In the genomic region with DNA sequence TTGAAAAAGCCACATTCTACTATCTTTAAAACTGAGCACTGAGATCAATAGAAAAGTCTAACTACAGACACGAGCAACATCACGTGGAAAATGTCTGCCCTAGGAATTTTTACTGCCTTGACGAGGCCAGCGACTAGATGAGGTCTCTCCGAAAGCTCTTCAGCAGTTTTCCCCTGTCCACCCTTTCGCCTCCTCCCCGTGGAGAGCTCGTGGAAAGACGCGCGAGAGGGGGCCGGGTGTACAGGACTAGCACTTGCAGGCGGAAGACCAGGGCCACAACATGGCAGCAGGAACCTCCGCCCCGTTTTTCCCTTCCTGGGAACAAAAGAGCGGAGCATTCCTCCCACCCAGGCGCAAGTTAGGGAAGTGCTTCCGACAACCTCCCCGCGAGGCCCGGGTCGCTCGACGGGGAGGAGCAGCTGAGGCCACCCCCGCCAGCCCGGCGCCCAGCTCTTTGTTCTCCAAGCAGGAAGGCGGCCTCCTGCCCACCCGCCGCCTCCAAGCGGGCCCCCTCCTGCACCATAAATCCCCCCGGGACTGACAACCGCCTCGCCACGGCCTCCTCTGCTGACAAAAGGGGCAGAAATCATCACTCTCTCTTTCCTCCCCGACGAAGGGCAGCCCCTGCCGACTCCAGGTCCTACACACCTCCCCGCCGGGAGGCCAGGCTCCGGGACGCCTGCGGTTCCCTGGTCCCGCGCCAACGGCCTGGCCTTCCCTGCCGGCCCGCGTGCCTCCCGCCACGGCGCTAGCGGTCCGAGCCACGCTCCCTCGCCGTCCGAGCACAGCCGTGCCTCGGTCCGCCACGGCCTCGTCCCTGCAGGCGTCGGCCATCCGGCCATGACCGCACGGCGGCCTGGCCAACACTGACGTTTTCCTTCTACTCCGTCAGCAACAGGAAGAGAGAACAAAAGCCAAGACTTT, we compare ENCODE assay signal across 8 cellular contexts. TPM values are rescaled to one million over a fixed set of nuclear protein-coding genes. Genes with fewer than 3 reads are reported as not detected.
DNase-seq lines count a peak whose midpoint lies in the region; ATAC-seq and TF ChIP-seq lines count a peak whose summit lies in the region.

No MANE protein-coding gene starts in this region.

- peak overlapping the region; percentile 98 for H3K27ac Mint-ChIP-seq in activated naive CD4-positive, alpha-beta T cell treated with anti-CD3 and anti-CD28 coated beads, Interleukin-2, amount 50 U/mL, for 24 hours

- 0 to 1% (median 1%) methylated on average over 63 to 71 of the region's 71 CpGs for WGBS in ovary, 3 donors
- 0% methylated on average over 68 of the region's 71 CpGs; no CpG with 5 or more reads in 1 of the 2 donors for WGBS in transverse colon (ENCODE audit: low coverage in 1 of 2), 2 donors

- TF ChIP-seq POLR2A in ovary (IDR thresholded peaks at IDR 0.05) = no peak
- peak; percentile 27 for TF ChIP-seq POLR2A in transverse colon (IDR thresholded peaks at IDR 0.05)

- intact Hi-C loops in Right ventricle myocardium superior (cut with DNase I) (loop anchor here (5.0 kb wide), 3 partner anchors 49 to 124 kb away; a partner anchor contains a TSS), ovary (cut with DNase I) (loop anchor here (2.0 to 10.0 kb wide), 5 partner anchors 39 to 125 kb away; a partner anchor contains a TSS), transverse colon (cut with DNase I; ENCODE audit: low total_unique reads) (loop anchor here (2.0 kb wide), 2 partner anchors 49 to 123 kb away; no protein-coding TSS in a partner anchor)

- peak overlapping the region; percentile 94 for H3K4me3 Mint-ChIP-seq in activated naive CD4-positive, alpha-beta T cell treated with anti-CD3 and anti-CD28 coated beads, Interleukin-2, amount 50 U/mL, for 24 hours

- H3K9me3 Mint-ChIP-seq in activated naive CD4-positive, alpha-beta T cell treated with anti-CD3 and anti-CD28 coated beads, Interleukin-2, amount 50 U/mL, for 24 hours = no peaks in the 10 kb centered on the region

- no peaks in the 10 kb centered on the region for H3K27me3 Mint-ChIP-seq in activated naive CD4-positive, alpha-beta T cell treated with anti-CD3 and anti-CD28 coated beads, Interleukin-2, amount 50 U/mL, for 24 hours

- H3K36me3 Mint-ChIP-seq in activated naive CD4-positive, alpha-beta T cell treated with anti-CD3 and anti-CD28 coated beads, Interleukin-2, amount 50 U/mL, for 24 hours = peaks cover 37% of the 10 kb centered on the region

- H3K9me3 ChIP-seq in ovary = no peaks in the 10 kb centered on the region
- no peaks in the 10 kb centered on the region for H3K9me3 ChIP-seq in transverse colon

- H3K27me3 ChIP-seq in ovary (no peaks in the 10 kb centered on the region), transverse colon (no peaks in the 10 kb centered on the region)

- peak; percentile 23 for ATAC-seq in HG03064 (IDR thresholded peaks at IDR 0.05; ENCODE audit: low read depth, unreplicated experiment)
- peak; percentile 40 for ATAC-seq in Right ventricle myocardium superior (ENCODE audit: poor library complexity)

- DNase-seq in DMS153 (lab: John Stamatoyannopoulos, UW) = peak; percentile 8
- DNase-seq in DMS153 treated with DMSO at 0.1 percent for 48 hours (lab: John Stamatoyannopoulos, UW; ENCODE audit: unreplicated experiment) = no peak
- peak; percentile 48 for DNase-seq in RPMI7951 (ENCODE audit: low read depth)
- peak; percentile 82 for DNase-seq in Right ventricle myocardium superior
- DNase-seq in ovary = peak; percentile 48 to 74 (median 66)
- peak; percentile 61 for DNase-seq in transverse colon

- in situ Hi-C loops in transverse colon (cut with MboI; ENCODE audit: low pct_ligation_motif_present in 1 of 4, low pct_unique_long_range_greater_than_20kb in 1 of 4, low sequenced_read_pairs in 3 of 4) = loop anchor here in 1 of 4 donors (10.0 kb wide), 1 partner anchor 47 kb away; a partner anchor contains a TSS

- H3K36me3 ChIP-seq in ovary = no peaks in the 10 kb centered on the region
- peaks cover 0 to 38% (median 20%) of the 10 kb centered on the region in 4 donors for H3K36me3 ChIP-seq in transverse colon

- peaks cover 5% of the 10 kb centered on the region for H3K4me1 ChIP-seq in ovary (ENCODE audit: insufficient read depth)
- H3K4me1 ChIP-seq in transverse colon = peaks cover 27 to 43% (median 31%) of the 10 kb centered on the region in 4 donors

- TF ChIP-seq CTCF in ovary (IDR thresholded peaks at IDR 0.05) = no peak
- peak in 1 of 5 experiments; percentile 16 for TF ChIP-seq CTCF in transverse colon (IDR thresholded peaks at IDR 0.05)

- H3K4me1 Mint-ChIP-seq in activated naive CD4-positive, alpha-beta T cell treated with anti-CD3 and anti-CD28 coated beads, Interleukin-2, amount 50 U/mL, for 24 hours = peaks cover 50% of the 10 kb centered on the region

- H3K27ac ChIP-seq in ovary (peak overlapping the region; percentile 86 to 96), transverse colon (peak overlapping the region; percentile 96 to 100 (median 98))

- H3K4me3 ChIP-seq in ovary (peak overlapping the region; percentile 99), transverse colon (peak overlapping the region; percentile 84 to 95 (median 91))

- no peak for TF ChIP-seq EP300 in ovary (IDR thresholded peaks at IDR 0.05)
- TF ChIP-seq EP300 in transverse colon (IDR thresholded peaks at IDR 0.05; ENCODE audit: low read depth) = no peak

RNA-seq across cellular contexts. Expression of a gene that starts 0.8 kb away (rescaled TPM):
- 645 and 752 TPM in 2 replicates for total RNA-seq in RPMI7951 (2014; rRNA removed; shearing (Covaris generic))
- total RNA-seq in Right ventricle myocardium superior (714 TPM), ovary (100 to 1,000 TPM; 206 to 761 (median 582) TPM), transverse colon (100 to 1,000 TPM; 357 to 482 (median 444) TPM)
- polyA plus RNA-seq in ovary = 100 to 1,000 TPM; 223 to 699 TPM

RNA-seq across cellular contexts. Expression of a gene that starts 50.0 kb away (rescaled TPM):
- total RNA-seq in RPMI7951 (2014; rRNA removed; shearing (Covaris generic)) = 29.1 and 43.0 TPM in 2 replicates
- total RNA-seq in Right ventricle myocardium superior (37.4 TPM), ovary (10 to 100 TPM; 27.8 to 69.4 (median 56.9) TPM), transverse colon (10 to 100 TPM; 13.7 to 38.4 (median 29.7) TPM)
- 10 to 100 TPM; 33.8 to 42.2 TPM for polyA plus RNA-seq in ovary

RNA-seq across cellular contexts. Expression of a gene that starts 56.8 kb away (rescaled TPM):
- 21.1 and 22.7 TPM in 2 replicates for total RNA-seq in RPMI7951 (2014; rRNA removed; shearing (Covaris generic))
- total RNA-seq in Right ventricle myocardium superior = 21.3 TPM
- total RNA-seq in ovary = 10 to 100 TPM; 18.5 to 40.6 (median 32.5) TPM
- 10 to 100 TPM; 18.0 to 31.2 TPM for polyA plus RNA-seq in ovary
- total RNA-seq in transverse colon = 10 to 100 TPM; 21.3 to 41.2 (median 25.5) TPM
